In the genomic region with DNA sequence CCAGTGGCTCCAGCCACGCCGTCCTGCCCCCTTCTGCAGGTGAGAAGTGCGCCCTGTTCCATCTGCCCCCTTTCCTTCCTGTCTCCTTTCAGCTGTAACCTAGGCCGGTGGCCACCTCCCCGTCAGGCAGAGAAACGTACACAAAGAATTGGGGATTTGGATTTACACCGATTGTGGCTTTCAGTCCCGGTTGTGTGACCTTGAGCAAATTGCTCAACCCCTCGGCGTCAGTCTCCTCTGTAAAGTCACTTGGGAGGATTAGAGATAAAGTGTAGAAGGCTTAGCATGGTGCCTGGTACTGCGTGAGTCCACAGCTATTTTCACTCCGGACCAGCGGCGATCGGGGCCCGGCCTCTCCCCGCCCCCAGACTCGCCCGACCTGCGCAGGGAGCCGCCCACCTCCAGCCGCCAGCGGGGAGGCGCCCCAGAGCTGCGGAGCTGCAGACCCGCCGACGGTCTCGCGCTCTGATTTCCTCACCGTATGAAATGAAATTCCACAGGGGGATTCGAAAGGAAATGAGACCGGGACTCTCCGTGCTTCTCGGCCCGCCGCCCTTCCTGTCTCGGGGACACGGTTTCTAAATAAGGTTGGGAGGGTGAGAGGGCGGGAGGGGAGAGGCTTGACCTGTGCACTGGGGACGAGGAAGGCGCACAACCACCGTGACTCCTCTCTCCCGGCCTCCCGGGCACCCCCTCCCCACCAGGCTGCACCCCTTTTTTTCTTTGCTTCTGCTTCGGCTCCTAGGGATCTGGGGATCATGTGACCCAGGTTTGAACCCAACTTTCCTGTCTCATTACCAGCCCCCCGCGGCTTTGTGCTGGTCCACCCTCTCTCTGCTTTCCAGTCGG, we compare ENCODE assay signal across 8 cellular contexts. TPM values are rescaled to one million over a fixed set of nuclear protein-coding genes. Genes with fewer than 3 reads are reported as not detected.
DNase-seq lines count a peak whose midpoint lies in the region; ATAC-seq, FAIRE-seq and TF ChIP-seq lines count a peak whose summit lies in the region.

No MANE protein-coding gene starts in this region.

- peak overlapping the region; percentile 52 for H3K4me3 ChIP-seq in RWPE2 (ENCODE audit: severe bottlenecking)
- peak overlapping the region; percentile 81 for H3K4me3 ChIP-seq in bronchial epithelial cell (ENCODE audit: low read depth, low read length)
- H3K4me3 ChIP-seq in skeletal muscle cell (ENCODE audit: low read depth, low read length) = peak overlapping the region; percentile 69

- no peaks in the 10 kb centered on the region for H3K9me3 ChIP-seq in RWPE2 (ENCODE audit: severe bottlenecking)

- H3K27me3 ChIP-seq in RWPE2 (ENCODE audit: insufficient read depth, poor library complexity, severe bottlenecking) = no peaks in the 10 kb centered on the region
- no peaks in the 10 kb centered on the region for H3K27me3 ChIP-seq in bronchial epithelial cell (ENCODE audit: control insufficient read depth, insufficient read depth, low read length)

- no peaks in the 10 kb centered on the region for H3K36me3 ChIP-seq in RWPE2 (ENCODE audit: low read depth)
- H3K36me3 ChIP-seq in bronchial epithelial cell (ENCODE audit: control insufficient read depth, insufficient read depth, low read length) = no peaks in the 10 kb centered on the region

- FAIRE-seq in bronchial epithelial cell (lab: Jason Lieb, UNC) = no peak

- ATAC-seq in GM21825 (IDR thresholded peaks at IDR 0.05; ENCODE audit: unreplicated experiment) (peak; percentile 43), RWPE2 (ENCODE audit: low read depth) (peak; percentile 84)

- DNase-seq in SIG-M5 treated with dmso at 0.1 percent for 504 hours (lab: John Stamatoyannopoulos, UW; ENCODE audit: unreplicated experiment) = peak; percentile 69
- DNase-seq in SIG-M5 (lab: John Stamatoyannopoulos, UW) = no peak
- DNase-seq in HuH-7 (ENCODE audit: low spot score) = peak; percentile 72
- DNase-seq in RWPE2 (ENCODE audit: low spot score) = peak; percentile 73
- peak; percentile 59 for DNase-seq in bronchial epithelial cell (ENCODE audit: low read depth)
- DNase-seq in iPS-NIHi11 (ENCODE audit: low spot score) = peak; percentile 94
- DNase-seq in skeletal muscle cell (ENCODE audit: low read depth) = peak; percentile 49

- H3K4me1 ChIP-seq in RWPE2 (ENCODE audit: insufficient read depth, poor library complexity, severe bottlenecking) = no peaks in the 10 kb centered on the region

- TF ChIP-seq CTCF in RWPE2 (IDR thresholded peaks at IDR 0.05; ENCODE audit: poor library complexity, severe bottlenecking) (peak; percentile 35), bronchial epithelial cell (IDR thresholded peaks at IDR 0.05; ENCODE audit: insufficient read depth, low read length, severe bottlenecking) (peak; percentile 28)

- peak overlapping the region; percentile 30 for H3K27ac ChIP-seq in RWPE2 (ENCODE audit: poor library complexity, severe bottlenecking)

RNA-seq across cellular contexts. Expression of a gene that starts 0.7 kb away (rescaled TPM):
- total RNA-seq in bronchial epithelial cell = 0.38 and 0.53 TPM in 2 replicates
